8 cellular contexts compared by ENCODE assay signal in genomic region chr11:46345131-46345597, GRCh38. TPM values are rescaled to one million over a fixed set of nuclear protein-coding genes. Genes with fewer than 3 reads are reported as not detected.
DNase-seq lines count a peak whose midpoint lies in the region; ATAC-seq, FAIRE-seq and TF ChIP-seq lines count a peak whose summit lies in the region.

No MANE protein-coding gene starts in this region.

- H3K27me3 ChIP-seq in K562 (ENCODE audit: control insufficient read depth in 2 of 2, insufficient read depth in 2 of 2, low read length in 2 of 2): peaks cover 6 to 7% of the 10 kb centered on the region in 2 experiments; a peak in 2 of 5 replicates

- peak overlapping the region; percentile 3; the same call in 1 of the 2 replicates for H3K4me3 ChIP-seq in K562

- H3K4me1 ChIP-seq in K562 (replicated peaks in 1 of 2; ENCODE audit: control insufficient read depth in 2 of 2, insufficient read depth in 2 of 2, low read length in 2 of 2): peaks cover 15 to 37% of the 10 kb centered on the region in 2 experiments

- TF ChIP-seq POLR2A in K562 (conservative IDR thresholded peaks at IDR 0.05): no peak

- TF ChIP-seq CTCF in K562 (IDR thresholded peaks at IDR 0.05 in 2 of 3, conservative IDR thresholded peaks at IDR 0.05 in 1 of 3; ENCODE audit: insufficient read depth in 2 of 3, low read depth in 1 of 3, low read length in 3 of 3): peak in 2 of 3 experiments; percentile 23 to 45; a peak in 2 of 6 replicates
- no peak for TF ChIP-seq CTCF in HFFc6 (IDR thresholded peaks at IDR 0.05)

- CTCF ChIA-PET in K562 (lab: Yijun Ruan, JAX; ENCODE audit: low intra/inter-chr PET ratio): no interaction called here

- peak overlapping the region in 1 of 2 experiments; percentile 82; a peak in 2 of 4 replicates for H3K9ac ChIP-seq in K562 (ENCODE audit: insufficient read depth in 1 of 2, low read depth in 2 of 2, low read length in 2 of 2)

- peak; percentile 85 for DNase-seq in DMS79 treated with DMSO at 0.1 percent for 48 hours (lab: John Stamatoyannopoulos, UW)
- peak; percentile 77 for DNase-seq in MV-4-11 (lab: John Stamatoyannopoulos, UW)
- peak in 2 of 4 experiments; percentile 41 to 51 for DNase-seq in K562 (ENCODE audit: extremely low read depth in 1 of 4, low spot score in 3 of 4)
- no peak for DNase-seq in memory B cell (ENCODE audit: low spot score in 2 of 2)
- DNase-seq in cerebellar nuclear complex (lab: John Stamatoyannopoulos, UW): no peak
- no peak for DNase-seq in HFFc6

- in situ Hi-C loops in K562 (cut with MboI): no loop called here

- H3K36me3 Mint-ChIP-seq in memory B cell (no peaks in the 10 kb centered on the region), HFFc6 (ENCODE audit: low read depth) (no peaks in the 10 kb centered on the region; the same call in 1 of the 2 replicates)

- H3K9me3 Mint-ChIP-seq in memory B cell (no peaks in the 10 kb centered on the region), HFFc6 (no peaks in the 10 kb centered on the region)

- POLR2A ChIA-PET in K562 (lab: Yijun Ruan, JAX): interaction anchor here (1.0 kb wide), 1 partner anchor 47 kb away, joined by 3 read pairs; the partner anchor contains the start of gene CHRM4

- peak overlapping the region; percentile 42; the same call in 1 of the 2 replicates for H2AFZ ChIP-seq in K562 (ENCODE audit: low read depth, low read length)

- H3K27me3 Mint-ChIP-seq in memory B cell (peaks cover under 1% of the 10 kb centered on the region), HFFc6 (ENCODE audit: insufficient read depth) (peaks cover 11% of the 10 kb centered on the region)

- no peak for FAIRE-seq in K562 (lab: Jason Lieb, UNC)

- no peak for TF ChIP-seq EP300 in K562 (IDR thresholded peaks at IDR 0.05; ENCODE audit: low read length)

- H4K20me1 ChIP-seq in K562 (replicated peaks; ENCODE audit: control insufficient read depth, insufficient read depth, low read length): peaks cover 13% of the 10 kb centered on the region

- ATAC-seq in K562 (peak; percentile 45), memory B cell (ENCODE audit: low read depth) (no peak), HG03520 (IDR thresholded peaks at IDR 0.05; ENCODE audit: unreplicated experiment) (no peak), GM18909 (IDR thresholded peaks at IDR 0.05; ENCODE audit: poor library complexity, unreplicated experiment) (no peak)

- H3K27ac ChIP-seq in K562 (ENCODE audit: extremely low read depth, low read depth, low read length): no peak overlapping the region

- H3K9me3 ChIP-seq in K562 (replicated peaks; ENCODE audit: control insufficient read depth, insufficient read depth, low read depth, low read length): no peaks in the 10 kb centered on the region

- intact Hi-C loops in K562 (cut with micrococcal nuclease): no loop called here

- TF ChIP-seq RAD21 in K562 (CRISPR knock-in tag; conservative IDR thresholded peaks at IDR 0.05 in 1 of 2, IDR thresholded peaks at IDR 0.05 in 1 of 2): no peak

- H3K4me1 Mint-ChIP-seq in memory B cell (peaks cover 34% of the 10 kb centered on the region), HFFc6 (ENCODE audit: low read depth) (peaks cover 28% of the 10 kb centered on the region)

- no peaks in the 10 kb centered on the region for H3K9me1 ChIP-seq in K562 (ENCODE audit: control insufficient read depth, insufficient read depth, low read length)

- 27% methylated on average over 14 of the region's 20 CpGs for WGBS in K562 (ENCODE audit: insufficient coverage, low coverage, missing lambda C conversion rate)

- H3K4me2 ChIP-seq in K562 (ENCODE audit: insufficient read depth, low read length): no peak overlapping the region; the same call in 1 of the 2 replicates

- peak overlapping the region; percentile 60 for H3K27ac Mint-ChIP-seq in memory B cell
- no peak overlapping the region for H3K27ac Mint-ChIP-seq in HFFc6

- H3K79me2 ChIP-seq in K562 (ENCODE audit: control insufficient read depth, insufficient read depth, low read length): peaks cover 27% of the 10 kb centered on the region

- peaks cover 19% of the 10 kb centered on the region; the same call in 1 of the 3 replicates for H3K36me3 ChIP-seq in K562 (ENCODE audit: control insufficient read depth, insufficient read depth, low read length)

- H3K4me3 Mint-ChIP-seq in memory B cell: peak overlapping the region; percentile 88
- no peak overlapping the region for H3K4me3 Mint-ChIP-seq in HFFc6

- no TSS peak for BruUV-seq in K562 (replicated peaks; lab: Mats Ljungman, UMichigan)

TF ChIP-seq in K562, 482 proteins besides CTCF, POLR2A, EP300 and RAD21 (continues in another document):
- TF ChIP-seq RBFOX2 (IDR thresholded peaks at IDR 0.05; ENCODE audit: low read depth, low read length) (0 out of 2 replicates have a peak, but pooled peaks have one; percentile 24), ETV1 (tag; conservative IDR thresholded peaks at IDR 0.05; ENCODE audit: low read depth) (peak; percentile 37; the same call in 1 of the 2 replicates)

RNA-seq across cellular contexts. Expression of gene DGKZ, which starts 2.1 kb away (rescaled TPM):
- total RNA-seq in K562 (2011; cell fraction: chromatin; rRNA removed; ENCODE audit: low replicate concordance): 71.0 and 248 TPM in 2 replicates
- total RNA-seq in K562 (2011; cell fraction: nucleolus; rRNA removed): 153 and 166 TPM in 2 replicates
- total RNA-seq in K562 (2011; cell fraction: nucleoplasm; rRNA removed): 88.0 and 98.6 TPM in 2 replicates
- total RNA-seq in K562 (2014; rRNA removed) (78.5 and 108 TPM in 2 replicates), K562 (2014; rRNA removed; fragmentation: Illumina TruSeq; extraction: Trizol) (10.9 and 13.6 TPM in 2 replicates), K562 (2015; rRNA removed; fragmentation: Illumina TruSeq; extraction: Trizol) (44.2 and 47.5 TPM in 2 replicates), K562 (2021) (87.8 and 100 TPM in 2 replicates)
- polyA plus RNA-seq in K562 (2011; rRNA removed) (28.2 and 49.4 TPM in 2 replicates), K562 (2014; fragmentation: Illumina TruSeq; extraction: Trizol) (48.8 and 66.2 TPM in 2 replicates), K562 (2014; fragmentation: Nextera tagmentation; extraction: Ambion mirVana) (under 1 TPM; 0.51 to 0.71 TPM), K562 (2014; rRNA removed) (73.5 and 77.9 TPM in 2 replicates)
- 55.4 and 121 TPM in 2 replicates for polyA plus RNA-seq in K562 (2011; cell fraction: cytosol; rRNA removed)
- polyA plus RNA-seq in K562 (2011; cell fraction: nucleus; rRNA removed): 203 and 295 TPM in 2 replicates
- 64.0 and 103 TPM in 2 replicates for polyA plus RNA-seq in K562 (2012)
- polyA minus RNA-seq in K562 (2011; rRNA and poly(A)+ RNA removed): 18.5 and 28.5 TPM in 2 replicates
- polyA minus RNA-seq in K562 (2011; cell fraction: cytosol; rRNA and poly(A)+ RNA removed): 53.9 and 65.8 TPM in 2 replicates
- 59.1 and 64.5 TPM in 2 replicates for polyA minus RNA-seq in K562 (2011; cell fraction: nucleus; rRNA and poly(A)+ RNA removed)
- 10 to 100 TPM; 40.4 to 49.8 (median 46.2) TPM for total RNA-seq in HFFc6 (2021; fragmentation: NEBNext Ultra II Directional; extraction: Animal tissue kit (Norgen Biotek cat#: 25700))

RNA-seq across cellular contexts. Expression of gene MDK, which starts 36.3 kb away (rescaled TPM):
- total RNA-seq in K562 (2011; cell fraction: chromatin; rRNA removed; ENCODE audit: low replicate concordance): 91.4 and 271 TPM in 2 replicates
- total RNA-seq in K562 (2011; cell fraction: nucleolus; rRNA removed): 402 and 460 TPM in 2 replicates
- 333 and 334 TPM in 2 replicates for total RNA-seq in K562 (2011; cell fraction: nucleoplasm; rRNA removed)
- total RNA-seq in K562 (2014; rRNA removed) (478 and 553 TPM in 2 replicates), K562 (2014; rRNA removed; fragmentation: Illumina TruSeq; extraction: Trizol) (91.5 and 123 TPM in 2 replicates), K562 (2015; rRNA removed; fragmentation: Illumina TruSeq; extraction: Trizol) (269 and 279 TPM in 2 replicates), K562 (2021) (396 and 429 TPM in 2 replicates)
- polyA plus RNA-seq in K562 (2011; rRNA removed) (343 and 350 TPM in 2 replicates), K562 (2014; fragmentation: Illumina TruSeq; extraction: Trizol) (661 and 667 TPM in 2 replicates), K562 (2014; fragmentation: Nextera tagmentation; extraction: Ambion mirVana) (10 to 100 TPM; 20.7 to 61.7 TPM), K562 (2014; rRNA removed) (700 and 703 TPM in 2 replicates)
- polyA plus RNA-seq in K562 (2011; cell fraction: cytosol; rRNA removed): 540 and 788 TPM in 2 replicates
- 206 and 271 TPM in 2 replicates for polyA plus RNA-seq in K562 (2011; cell fraction: nucleus; rRNA removed)
- polyA plus RNA-seq in K562 (2012): 413 and 460 TPM in 2 replicates
- 33.7 and 59.6 TPM in 2 replicates for polyA minus RNA-seq in K562 (2011; rRNA and poly(A)+ RNA removed)
- 108 and 146 TPM in 2 replicates for polyA minus RNA-seq in K562 (2011; cell fraction: cytosol; rRNA and poly(A)+ RNA removed)
- 24.1 and 38.4 TPM in 2 replicates for polyA minus RNA-seq in K562 (2011; cell fraction: nucleus; rRNA and poly(A)+ RNA removed)
- total RNA-seq in HFFc6 (2021; fragmentation: NEBNext Ultra II Directional; extraction: Animal tissue kit (Norgen Biotek cat#: 25700)): 10 to 100 TPM in 5 of 6 experiments, 1 to 10 TPM in 1; 9.7 to 22.9 (median 18.9) TPM

RNA-seq across cellular contexts. Expression of gene CHRM4, which starts 46.4 kb away (rescaled TPM):
- 1.0 and 3.7 TPM in 2 replicates for total RNA-seq in K562 (2011; cell fraction: chromatin; rRNA removed; ENCODE audit: low replicate concordance)
- total RNA-seq in K562 (2011; cell fraction: nucleolus; rRNA removed): 1.6 and 4.0 TPM in 2 replicates
- 1.2 TPM in 2 replicates for total RNA-seq in K562 (2011; cell fraction: nucleoplasm; rRNA removed)
- 0.73 and 1.3 TPM in 2 replicates for total RNA-seq in K562 (2014; rRNA removed)
- total RNA-seq in K562 (2014; rRNA removed; fragmentation: Illumina TruSeq; extraction: Trizol): 0.19 and 0.22 TPM in 2 replicates
- total RNA-seq in K562 (2015; rRNA removed; fragmentation: Illumina TruSeq; extraction: Trizol): 0.22 and 0.49 TPM in 2 replicates
- 0.89 and 1.0 TPM in 2 replicates for total RNA-seq in K562 (2021)
- 0.62 and 0.74 TPM in 2 replicates for polyA plus RNA-seq in K562 (2011; rRNA removed)
- 0.84 and 2.3 TPM in 2 replicates for polyA plus RNA-seq in K562 (2011; cell fraction: cytosol; rRNA removed)
- 0.60 and 1.5 TPM in 2 replicates for polyA plus RNA-seq in K562 (2011; cell fraction: nucleus; rRNA removed)
- polyA plus RNA-seq in K562 (2012): 0.35 and 0.68 TPM in 2 replicates
- 0.40 and 0.76 TPM in 2 replicates for polyA plus RNA-seq in K562 (2014; fragmentation: Illumina TruSeq; extraction: Trizol)
- not detected for polyA plus RNA-seq in K562 (2014; fragmentation: Nextera tagmentation; extraction: Ambion mirVana)
- 0.33 and 0.58 TPM in 2 replicates for polyA plus RNA-seq in K562 (2014; rRNA removed)
- polyA minus RNA-seq in K562 (2011; rRNA and poly(A)+ RNA removed): 0.42 and 1.1 TPM in 2 replicates
- 1.6 TPM in 1 of 2 replicates, not detected in the other for polyA minus RNA-seq in K562 (2011; cell fraction: cytosol; rRNA and poly(A)+ RNA removed)
- 0.89 and 2.6 TPM in 2 replicates for polyA minus RNA-seq in K562 (2011; cell fraction: nucleus; rRNA and poly(A)+ RNA removed)
- not detected for total RNA-seq in HFFc6 (2021; fragmentation: NEBNext Ultra II Directional; extraction: Animal tissue kit (Norgen Biotek cat#: 25700))

Comparison
In these comparisons a context has a peak if more than half of its experiments do, and no peak if none do; other contexts are left out.
1. DNase-seq: peak in DMS79 treated with DMSO at 0.1 percent for 48 hours (single experiment) and MV-4-11 (single experiment); none in memory B cell (0 of 2), cerebellar nuclear complex (0 of 2) and HFFc6 (single experiment).